8 cellular contexts compared by ENCODE assay signal in genomic region chr7:24965831-24966708, GRCh38. TPM values are rescaled to one million over a fixed set of nuclear protein-coding genes. Genes with fewer than 3 reads are reported as not detected.
DNase-seq lines count a peak whose midpoint lies in the region; ATAC-seq and TF ChIP-seq lines count a peak whose summit lies in the region.

No MANE protein-coding gene starts in this region.

- no peaks in the 10 kb centered on the region for H3K9me3 ChIP-seq in lung (ENCODE audit: control insufficient read depth in 2 of 2, insufficient read depth in 1 of 2, low read length in 1 of 2)

- H3K4me1 ChIP-seq in lung (ENCODE audit: control insufficient read depth in 2 of 2, insufficient read depth in 2 of 2, low read length in 2 of 2), result peaks cover 0 to 2% of the 10 kb centered on the region in 2 donors

- no peaks in the 10 kb centered on the region for H3K36me3 Mint-ChIP-seq in activated T-helper 17 cell treated with anti-CD3 and anti-CD28 coated beads, Interleukin-2, amount 50 U/mL, for 72 hours (ENCODE audit: low read depth)

- peak; percentile 75 for DNase-seq in activated CD8-positive, alpha-beta memory T cell treated with anti-CD3 and anti-CD28 coated beads for 24 hours
- DNase-seq in activated CD8-positive, alpha-beta memory T cell treated with anti-CD3 and anti-CD28 coated beads, Interleukin-2, amount 50 U/mL, for 48 hours, result no peak
- DNase-seq in NCI-H1048 (lab: John Stamatoyannopoulos, UW) (peak; percentile 24), lung (ENCODE audit: low spot score) (peak; percentile 41), NCI-H128 (lab: John Stamatoyannopoulos, UW; ENCODE audit: unreplicated experiment) (no peak), NCI-H2196 treated with DMSO at 0.1 percent for 48 hours (lab: John Stamatoyannopoulos, UW; ENCODE audit: unreplicated experiment) (no peak)

- peak overlapping the region; percentile 71 for H3K27ac Mint-ChIP-seq in activated T-helper 17 cell treated with anti-CD3 and anti-CD28 coated beads, Interleukin-2, amount 50 U/mL, for 72 hours

- H3K36me3 ChIP-seq in lung (ENCODE audit: control insufficient read depth in 2 of 2, insufficient read depth in 2 of 2, low read length in 2 of 2), result no peaks in the 10 kb centered on the region

- H3K9me3 Mint-ChIP-seq in activated T-helper 17 cell treated with anti-CD3 and anti-CD28 coated beads, Interleukin-2, amount 50 U/mL, for 72 hours, result no peaks in the 10 kb centered on the region

- peak overlapping the region in 1 of 2 donors; percentile 66 for H3K27ac ChIP-seq in lung (ENCODE audit: low read depth in 1 of 2, low read length in 1 of 2)

- H3K4me1 Mint-ChIP-seq in activated T-helper 17 cell treated with anti-CD3 and anti-CD28 coated beads, Interleukin-2, amount 50 U/mL, for 72 hours, result peaks cover 66% of the 10 kb centered on the region

- 36 to 40% methylated on average over 8 of the region's 8 CpGs for WGBS in lung, 2 donors

- no peaks in the 10 kb centered on the region for H3K27me3 ChIP-seq in lung (ENCODE audit: control insufficient read depth, insufficient read depth)

- H3K27me3 Mint-ChIP-seq in activated T-helper 17 cell treated with anti-CD3 and anti-CD28 coated beads, Interleukin-2, amount 50 U/mL, for 72 hours, result no peaks in the 10 kb centered on the region

- peak overlapping the region; percentile 70 for H3K4me3 Mint-ChIP-seq in activated T-helper 17 cell treated with anti-CD3 and anti-CD28 coated beads, Interleukin-2, amount 50 U/mL, for 72 hours

- TF ChIP-seq CTCF in lung (IDR thresholded peaks at IDR 0.05; ENCODE audit: control extremely low read depth, extremely low read depth), result no peak

- H3K4me3 ChIP-seq in lung, result no peak overlapping the region

- ATAC-seq in HG02642 (IDR thresholded peaks at IDR 0.05; ENCODE audit: poor library complexity, unreplicated experiment), result peak; percentile 86
- ATAC-seq in activated T-helper 17 cell treated with anti-CD3 and anti-CD28 coated beads, Interleukin-2, amount 50 U/mL, for 72 hours (replicated peaks), result peak; percentile 93
- ATAC-seq in lung (ENCODE audit: insufficient read depth, low FRiP score), result peak; percentile 27

RNA-seq across cellular contexts. Expression of gene OSBPL3, which starts 13.9 kb away (rescaled TPM):
- 10 to 100 TPM; 57.6 to 70.6 TPM for total RNA-seq in activated T-helper 17 cell treated with anti-CD3 and anti-CD28 coated beads, Interleukin-2, amount 50 U/mL, for 72 hours
- total RNA-seq in lung, result 10 to 100 TPM; 31.5 to 32.0 TPM
- 1 to 10 TPM; 8.6 to 9.3 TPM for polyA plus RNA-seq in lung

Comparison
In these comparisons a context has a peak if more than half of its experiments do, and no peak if none do; other contexts are left out.
1. DNase-seq: peak in activated CD8-positive, alpha-beta memory T cell treated with anti-CD3 and anti-CD28 coated beads for 24 hours (single experiment), NCI-H1048 (single experiment) and lung (single experiment); none in activated CD8-positive, alpha-beta memory T cell treated with anti-CD3 and anti-CD28 coated beads, Interleukin-2, amount 50 U/mL, for 48 hours (single experiment), NCI-H128 (single experiment) and NCI-H2196 treated with DMSO at 0.1 percent for 48 hours (single experiment).
2. ATAC-seq: peak in every context shown above with its lines; median percentile 93 in activated T-helper 17 cell treated with anti-CD3 and anti-CD28 coated beads, Interleukin-2, amount 50 U/mL, for 72 hours; 86 in HG02642; 27 in lung.